In the genomic region with DNA sequence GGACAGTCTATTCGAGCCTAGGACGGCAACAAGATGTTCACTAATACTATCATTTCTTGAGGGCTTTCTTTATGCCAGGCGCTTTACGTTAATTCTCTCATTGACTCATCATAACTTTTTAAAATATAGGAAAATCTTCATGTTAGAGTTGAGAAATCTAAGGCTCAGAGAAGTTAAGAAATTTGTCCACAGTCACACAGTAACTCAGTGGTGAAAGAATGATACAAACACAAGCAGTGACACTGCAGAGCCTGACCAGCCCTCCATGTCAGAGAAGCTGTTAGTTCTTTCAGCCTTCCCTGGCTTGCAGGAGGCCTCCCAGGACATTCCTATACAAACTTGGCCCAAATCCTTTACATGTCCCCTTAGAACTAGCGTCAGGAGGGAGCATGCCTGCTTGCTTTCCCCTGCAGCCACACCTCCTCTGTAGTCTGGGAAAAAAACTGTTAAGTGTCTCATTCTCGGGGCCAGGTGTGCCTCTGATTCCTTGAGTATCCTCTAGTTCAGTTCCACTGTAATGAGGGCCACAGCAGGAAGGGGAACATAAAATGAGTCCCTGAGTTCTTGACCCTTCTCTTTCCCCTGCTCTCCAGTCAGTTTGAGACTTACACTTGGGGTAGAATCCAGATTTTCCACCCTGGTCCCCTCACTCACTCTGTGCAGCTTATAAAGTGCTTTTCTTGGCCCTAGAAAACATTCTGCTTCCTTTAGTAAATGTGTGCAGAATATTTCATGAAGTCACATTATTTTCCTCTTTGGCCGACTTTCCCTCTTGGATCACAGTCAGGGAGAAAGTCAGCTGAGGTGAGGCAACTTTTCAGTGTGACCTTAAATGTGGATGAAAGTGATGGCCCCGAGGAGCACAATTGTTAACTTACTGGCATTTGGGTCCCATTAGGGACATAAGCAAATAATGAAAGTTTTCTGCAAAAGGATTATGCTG, we compare ENCODE assay signal across 11 cellular contexts.
DNase-seq lines count a peak whose midpoint lies in the region; ATAC-seq and TF ChIP-seq lines count a peak whose summit lies in the region.
"Had no signal": no experiment of that assay in that cellular context is flagged by ENCODE, and none has a peak within 500 bp of the region (broad histone marks: within the 10 kb centered on the region; RNA-seq: fewer than 3 reads in every experiment).

No MANE protein-coding gene starts in this region.

- no peaks in the 10 kb centered on the region for H3K27me3 Mint-ChIP-seq in MCF 10A (ENCODE audit: insufficient read depth, unreplicated experiment)
- H3K27me3 Mint-ChIP-seq in natural killer cell (ENCODE audit: low read depth in 2 of 2), result no peaks in the 10 kb centered on the region

- TF ChIP-seq POLR2A in breast epithelium (IDR thresholded peaks at IDR 0.05) (no peak), uterus (IDR thresholded peaks at IDR 0.05) (no peak)

- H3K27ac Mint-ChIP-seq in MCF 10A (ENCODE audit: low read depth, unreplicated experiment), result no peak overlapping the region
- H3K27ac Mint-ChIP-seq in natural killer cell, result peak overlapping the region; percentile 74 to 86

- H3K4me3 ChIP-seq in breast epithelium (no peak overlapping the region), fibroblast of the aortic adventitia (ENCODE audit: low read depth, low read length) (no peak overlapping the region), uterus (no peak overlapping the region)

- no TSS peak for BruUV-seq in MCF 10A (replicated peaks; lab: Mats Ljungman, UMichigan)

- H3K27me3 ChIP-seq in breast epithelium (no peaks in the 10 kb centered on the region), uterus (no peaks in the 10 kb centered on the region)

- POLR2A ChIA-PET in MCF 10A (lab: Yijun Ruan, JAX), result interaction anchor here (0.7 to 1.7 kb wide), 4 partner anchors 12 to 281 kb away, joined by 3 to 5 read pairs (median 4); no protein-coding TSS in a partner anchor

- ATAC-seq in natural killer cell, result no peak
- ATAC-seq: SK-N-SH treated with all-trans-retinoic acid at 6 μM for 48 hours had no signal

- CTCF ChIA-PET in MCF 10A (lab: Yijun Ruan, JAX), result no interaction called here

- H3K9me3 Mint-ChIP-seq in MCF 10A (ENCODE audit: unreplicated experiment) (no peaks in the 10 kb centered on the region), natural killer cell (no peaks in the 10 kb centered on the region)

- H3K36me3 Mint-ChIP-seq in MCF 10A (ENCODE audit: insufficient read depth, unreplicated experiment) (peaks cover 7% of the 10 kb centered on the region), natural killer cell (peaks cover 36% of the 10 kb centered on the region)

- H3K9me3 ChIP-seq in breast epithelium (no peaks in the 10 kb centered on the region), uterus (no peaks in the 10 kb centered on the region)

- intact Hi-C loops in breast epithelium (cut with DNase I; ENCODE audit: low total_unique reads), result no loop called here
- intact Hi-C loops in MCF 10A (cut with micrococcal nuclease), result no loop called here
- intact Hi-C loops in natural killer cell (cut with micrococcal nuclease), result no loop called here
- intact Hi-C loops in uterus (cut with DNase I; ENCODE audit: low total_unique reads), result no loop called here

- H3K36me3 ChIP-seq in breast epithelium (no peaks in the 10 kb centered on the region), uterus (no peaks in the 10 kb centered on the region)

- H3K4me3 Mint-ChIP-seq in MCF 10A (ENCODE audit: unreplicated experiment) (no peak overlapping the region), natural killer cell (no peak overlapping the region)

- H3K4me1 ChIP-seq in breast epithelium (peaks cover 0 to 10% of the 10 kb centered on the region in 2 donors), uterus (peaks cover 0 to 4% of the 10 kb centered on the region in 2 donors)

- DNase-seq in breast epithelium (ENCODE audit: low spot score in 2 of 2) (no peak), MCF 10A (ENCODE audit: unreplicated experiment) (no peak), fibroblast of the aortic adventitia (ENCODE audit: low read depth) (peak; percentile 73), natural killer cell (no peak), uterus (no peak), HuH-7 (ENCODE audit: low spot score) (no peak), NCI-H1105 (lab: John Stamatoyannopoulos, UW) (no peak), HPDE6-E6E7 (ENCODE audit: extremely low spot score) (no peak)
- DNase-seq: Karpas-422, NCI-H524 treated with DMSO at 0.1 percent for 48 hours had no signal

- H3K4me1 Mint-ChIP-seq in MCF 10A (ENCODE audit: insufficient read depth, unreplicated experiment), result peaks cover 20% of the 10 kb centered on the region
- peaks cover 55 to 59% of the 10 kb centered on the region in 2 donors for H3K4me1 Mint-ChIP-seq in natural killer cell

- H3K27ac ChIP-seq in breast epithelium (peak overlapping the region; percentile 73 to 81), uterus (peak overlapping the region; percentile 37 to 44)

- TF ChIP-seq CTCF in breast epithelium (IDR thresholded peaks at IDR 0.05) (no peak), MCF 10A (IDR thresholded peaks at IDR 0.05; ENCODE audit: unreplicated experiment) (no peak), fibroblast of the aortic adventitia (IDR thresholded peaks at IDR 0.05; ENCODE audit: insufficient read depth, low read length) (no peak), natural killer cell (IDR thresholded peaks at IDR 0.05) (no peak), uterus (IDR thresholded peaks at IDR 0.05) (no peak)
